Comparison of ENCODE assay signal across 8 cellular contexts in the genomic region with DNA sequence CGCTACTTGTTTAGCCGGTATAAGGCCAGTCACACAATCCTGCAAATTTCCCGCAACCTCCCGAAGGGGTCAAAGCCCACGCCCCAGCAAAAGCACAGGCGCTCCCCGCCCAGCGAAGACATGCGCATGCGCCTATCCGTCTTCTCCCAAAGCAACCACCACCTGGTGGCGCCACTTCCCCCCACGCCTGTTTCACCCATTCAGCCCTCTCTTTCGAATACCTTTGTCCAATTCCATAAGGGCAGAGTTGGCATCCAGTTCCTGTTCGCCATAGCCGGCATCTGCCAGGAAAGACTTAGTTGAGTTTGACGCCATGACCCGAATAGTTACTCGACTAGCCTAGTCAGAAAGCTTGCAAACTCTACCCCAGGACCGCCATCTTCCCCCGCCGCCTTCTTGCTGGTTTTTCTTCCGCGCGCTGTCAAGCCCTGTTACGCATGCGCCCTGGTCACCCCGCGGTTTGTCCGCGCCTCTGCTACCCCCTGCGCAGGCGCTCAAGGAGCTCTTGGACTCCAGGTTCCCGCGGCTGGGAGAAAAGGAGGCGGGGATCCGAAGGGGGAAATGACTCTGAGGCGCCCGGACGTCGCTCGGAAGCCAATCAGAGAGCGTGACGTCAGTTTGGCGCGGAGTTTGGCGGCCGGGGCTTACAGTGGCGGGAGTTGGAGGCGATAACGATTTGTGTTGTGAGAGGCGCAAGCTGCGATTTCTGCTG.
DNase-seq lines count a peak whose midpoint lies in the region; ATAC-seq and FAIRE-seq lines count a peak whose summit lies in the region.

A gene with protein sequence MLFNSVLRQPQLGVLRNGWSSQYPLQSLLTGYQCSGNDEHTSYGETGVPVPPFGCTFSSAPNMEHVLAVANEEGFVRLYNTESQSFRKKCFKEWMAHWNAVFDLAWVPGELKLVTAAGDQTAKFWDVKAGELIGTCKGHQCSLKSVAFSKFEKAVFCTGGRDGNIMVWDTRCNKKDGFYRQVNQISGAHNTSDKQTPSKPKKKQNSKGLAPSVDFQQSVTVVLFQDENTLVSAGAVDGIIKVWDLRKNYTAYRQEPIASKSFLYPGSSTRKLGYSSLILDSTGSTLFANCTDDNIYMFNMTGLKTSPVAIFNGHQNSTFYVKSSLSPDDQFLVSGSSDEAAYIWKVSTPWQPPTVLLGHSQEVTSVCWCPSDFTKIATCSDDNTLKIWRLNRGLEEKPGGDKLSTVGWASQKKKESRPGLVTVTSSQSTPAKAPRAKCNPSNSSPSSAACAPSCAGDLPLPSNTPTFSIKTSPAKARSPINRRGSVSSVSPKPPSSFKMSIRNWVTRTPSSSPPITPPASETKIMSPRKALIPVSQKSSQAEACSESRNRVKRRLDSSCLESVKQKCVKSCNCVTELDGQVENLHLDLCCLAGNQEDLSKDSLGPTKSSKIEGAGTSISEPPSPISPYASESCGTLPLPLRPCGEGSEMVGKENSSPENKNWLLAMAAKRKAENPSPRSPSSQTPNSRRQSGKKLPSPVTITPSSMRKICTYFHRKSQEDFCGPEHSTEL (plus strand): TSS at position 626 of the 712 bp plus-strand sequence. CDS start 143 bp downstream, outside the sequence.
A gene with protein sequence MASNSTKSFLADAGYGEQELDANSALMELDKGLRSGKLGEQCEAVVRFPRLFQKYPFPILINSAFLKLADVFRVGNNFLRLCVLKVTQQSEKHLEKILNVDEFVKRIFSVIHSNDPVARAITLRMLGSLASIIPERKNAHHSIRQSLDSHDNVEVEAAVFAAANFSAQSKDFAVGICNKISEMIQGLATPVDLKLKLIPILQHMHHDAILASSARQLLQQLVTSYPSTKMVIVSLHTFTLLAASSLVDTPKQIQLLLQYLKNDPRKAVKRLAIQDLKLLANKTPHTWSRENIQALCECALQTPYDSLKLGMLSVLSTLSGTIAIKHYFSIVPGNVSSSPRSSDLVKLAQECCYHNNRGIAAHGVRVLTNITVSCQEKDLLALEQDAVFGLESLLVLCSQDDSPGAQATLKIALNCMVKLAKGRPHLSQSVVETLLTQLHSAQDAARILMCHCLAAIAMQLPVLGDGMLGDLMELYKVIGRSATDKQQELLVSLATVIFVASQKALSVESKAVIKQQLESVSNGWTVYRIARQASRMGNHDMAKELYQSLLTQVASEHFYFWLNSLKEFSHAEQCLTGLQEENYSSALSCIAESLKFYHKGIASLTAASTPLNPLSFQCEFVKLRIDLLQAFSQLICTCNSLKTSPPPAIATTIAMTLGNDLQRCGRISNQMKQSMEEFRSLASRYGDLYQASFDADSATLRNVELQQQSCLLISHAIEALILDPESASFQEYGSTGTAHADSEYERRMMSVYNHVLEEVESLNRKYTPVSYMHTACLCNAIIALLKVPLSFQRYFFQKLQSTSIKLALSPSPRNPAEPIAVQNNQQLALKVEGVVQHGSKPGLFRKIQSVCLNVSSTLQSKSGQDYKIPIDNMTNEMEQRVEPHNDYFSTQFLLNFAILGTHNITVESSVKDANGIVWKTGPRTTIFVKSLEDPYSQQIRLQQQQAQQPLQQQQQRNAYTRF (minus strand): TSS at position 435 of the 712 bp plus-strand sequence. CDS start 120 bp downstream, at position 315.

- FAIRE-seq in colon (lab: Jason Lieb, UNC), result peak; percentile 45

- DNase-seq in C1 segment of cervical spinal cord (lab: John Stamatoyannopoulos, UW) (peak; percentile 86 to 100 (median 98)), NCI-H526 (lab: John Stamatoyannopoulos, UW) (peak; percentile 97 to 99), kidney glomerular epithelial cell (lab: John Stamatoyannopoulos, UW) (peak; percentile 99)
- DNase-seq in activated CD4-positive, alpha-beta T cell treated with anti-CD3 and anti-CD28 coated beads for 48 hours, result peak; percentile 99
- DNase-seq in stimulated activated CD4-positive, alpha-beta T cell treated with anti-CD3 and anti-CD28 coated beads, Interleukin-1b, Interleukin-23, amount 100 ng/mL, for 1 hour (ENCODE audit: low read depth in 2 of 2), result peak; percentile 91 to 96

- ATAC-seq in GM19324 (IDR thresholded peaks at IDR 0.05; ENCODE audit: low FRiP score, unreplicated experiment) (peak; percentile 80), HG03469 (IDR thresholded peaks at IDR 0.05; ENCODE audit: unreplicated experiment) (peak; percentile 61)

Comparison
In these comparisons a context has a peak if more than half of its experiments do, and no peak if none do; other contexts are left out.
1. Peak in every context shown above with its lines: DNase-seq and ATAC-seq.